In genomic region chr1:203669739-203670138, GRCh38 we compare ENCODE assay signal across 11 cellular contexts. TPM values are rescaled to one million over a fixed set of nuclear protein-coding genes. Genes with fewer than 3 reads are reported as not detected.
A peak's percentile ranks its signal among the peaks of the same experiment; 100 is the strongest.
DNase-seq lines count a peak whose midpoint lies in the region; ATAC-seq, FAIRE-seq and TF ChIP-seq lines count a peak whose summit lies in the region.
"Had no signal": no experiment of that assay in that cellular context is flagged by ENCODE, and none has a peak within 500 bp of the region (broad histone marks: within the 10 kb centered on the region; RNA-seq: fewer than 3 reads in every experiment).

No MANE protein-coding gene starts in this region.

- no peak overlapping the region for H2AK5ac ChIP-seq in trophoblast cell (ENCODE audit: low read length)

- WGBS in esophagus muscularis mucosa, result 52% methylated on average over 1 of the region's 1 CpG
- WGBS in trophoblast cell (ENCODE audit: extremely low coverage, insufficient coverage, insufficient read length), result no CpG with 5 or more reads among the region's 1 CpG

- H3K4me2 ChIP-seq in trophoblast cell (ENCODE audit: low read length), result no peak overlapping the region

- H2BK120ac ChIP-seq in trophoblast cell (ENCODE audit: insufficient read depth, low read length, poor library complexity), result no peak overlapping the region

- H3K4me3 Mint-ChIP-seq in activated CD4-positive, alpha-beta T cell treated with anti-CD3 and anti-CD28 coated beads, Interleukin-2, amount 10 ng/mL, durations not matched to agents 24 days and 14 days, result no peak overlapping the region
- H3K4me3 Mint-ChIP-seq: dendritic cell treated with granulocyte-macrophage colony-stimulating factor and Interleukin-4, amounts not matched to agents 40 ng/mL and 50 ng/mL, for 4 days had no signal

- H3K9ac ChIP-seq in trophoblast cell (ENCODE audit: low read length), result no peak overlapping the region

- no peak overlapping the region for H2BK12ac ChIP-seq in trophoblast cell (ENCODE audit: low read length)

- peaks cover 14% of the 10 kb centered on the region for H3K79me2 ChIP-seq in trophoblast cell (ENCODE audit: control insufficient read depth, insufficient read depth, low read length, poor library complexity)

- H3K14ac ChIP-seq in trophoblast cell (ENCODE audit: low read length), result no peak overlapping the region

- no peak for ATAC-seq in GM19328 (IDR thresholded peaks at IDR 0.05; ENCODE audit: unreplicated experiment)

- intact Hi-C loops in esophagus muscularis mucosa (cut with DNase I), result loop anchor here (5.0 kb wide), 1 partner anchor 37 kb away; no protein-coding TSS in a partner anchor
- intact Hi-C loops in activated CD4-positive, alpha-beta T cell treated with anti-CD3 and anti-CD28 coated beads, Interleukin-2, amount 10 ng/mL, durations not matched to agents 24 days and 14 days (cut with micrococcal nuclease), result loop anchor here (5.0 kb wide), 1 partner anchor 128 kb away; the partner anchor contains the start of genes ZBED6 and ZC3H11A

- H3K27ac Mint-ChIP-seq in activated CD4-positive, alpha-beta T cell treated with anti-CD3 and anti-CD28 coated beads, Interleukin-2, amount 10 ng/mL, durations not matched to agents 24 days and 14 days, result no peak overlapping the region
- H3K27ac Mint-ChIP-seq: dendritic cell treated with granulocyte-macrophage colony-stimulating factor and Interleukin-4, amounts not matched to agents 40 ng/mL and 50 ng/mL, for 4 days had no signal

- TF ChIP-seq EP300 in esophagus muscularis mucosa (IDR thresholded peaks at IDR 0.05), result no peak

- H3K27ac ChIP-seq in esophagus muscularis mucosa (replicated peaks in 1 of 4), result peak overlapping the region; percentile 81 to 95 (median 91)
- no peak overlapping the region for H3K27ac ChIP-seq in trophoblast cell (ENCODE audit: low read depth, low read length)

- no peak overlapping the region for H3K23ac ChIP-seq in trophoblast cell (ENCODE audit: low read length)

- no peak overlapping the region for H4K12ac ChIP-seq in trophoblast cell (ENCODE audit: low read depth, low read length)

- H3K36me3 ChIP-seq in esophagus muscularis mucosa (peaks cover 0 to 4% (median 0%) of the 10 kb centered on the region in 4 donors), trophoblast cell (ENCODE audit: control insufficient read depth in 1 of 2, insufficient read depth in 2 of 2, low read length in 2 of 2) (peaks cover 31 to 34% of the 10 kb centered on the region in 2 experiments)

- H3K36me3 Mint-ChIP-seq in activated CD4-positive, alpha-beta T cell treated with anti-CD3 and anti-CD28 coated beads, Interleukin-2, amount 10 ng/mL, durations not matched to agents 24 days and 14 days (ENCODE audit: low read depth), result peaks cover 22% of the 10 kb centered on the region

- no peak overlapping the region for H4K8ac ChIP-seq in trophoblast cell (ENCODE audit: low read depth, low read length)

- no peak overlapping the region for H4K91ac ChIP-seq in trophoblast cell (ENCODE audit: low read depth, low read length)

- no peaks in the 10 kb centered on the region for H3K79me1 ChIP-seq in trophoblast cell (ENCODE audit: low read length)

- no peak overlapping the region for H3K18ac ChIP-seq in trophoblast cell (ENCODE audit: low read length)

- H2BK5ac ChIP-seq in trophoblast cell (ENCODE audit: low read depth, low read length, poor library complexity), result no peak overlapping the region

- no peak for TF ChIP-seq CTCF in esophagus muscularis mucosa (IDR thresholded peaks at IDR 0.05)

- TF ChIP-seq POLR2A in esophagus muscularis mucosa (IDR thresholded peaks at IDR 0.05; ENCODE audit: low read depth), result no peak

- no peaks in the 10 kb centered on the region for H3K27me3 Mint-ChIP-seq in activated CD4-positive, alpha-beta T cell treated with anti-CD3 and anti-CD28 coated beads, Interleukin-2, amount 10 ng/mL, durations not matched to agents 24 days and 14 days
- H3K27me3 Mint-ChIP-seq: dendritic cell treated with granulocyte-macrophage colony-stimulating factor and Interleukin-4, amounts not matched to agents 40 ng/mL and 50 ng/mL, for 4 days had no signal

- H3K9me3 ChIP-seq in esophagus muscularis mucosa (no peaks in the 10 kb centered on the region), trophoblast cell (ENCODE audit: insufficient read depth, low read depth, low read length) (no peaks in the 10 kb centered on the region)

- H3K4me3 ChIP-seq in esophagus muscularis mucosa (no peak overlapping the region), trophoblast cell (ENCODE audit: low read depth, low read length) (no peak overlapping the region)

- no peaks in the 10 kb centered on the region for H3K9me3 Mint-ChIP-seq in activated CD4-positive, alpha-beta T cell treated with anti-CD3 and anti-CD28 coated beads, Interleukin-2, amount 10 ng/mL, durations not matched to agents 24 days and 14 days
- H3K9me3 Mint-ChIP-seq: dendritic cell treated with granulocyte-macrophage colony-stimulating factor and Interleukin-4, amounts not matched to agents 40 ng/mL and 50 ng/mL, for 4 days had no signal

- peak overlapping the region; percentile 33 for H3K4ac ChIP-seq in trophoblast cell (ENCODE audit: low read depth, low read length)

- peaks cover 58% of the 10 kb centered on the region for H3K4me1 Mint-ChIP-seq in activated CD4-positive, alpha-beta T cell treated with anti-CD3 and anti-CD28 coated beads, Interleukin-2, amount 10 ng/mL, durations not matched to agents 24 days and 14 days

- DNase-seq in COLO829 (ENCODE audit: low spot score) (peak; percentile 77), RCC 7860 (ENCODE audit: low spot score) (peak; percentile 80), esophagus muscularis mucosa (ENCODE audit: extremely low spot score) (no peak), trophoblast cell (no peak)
- no peak for DNase-seq in activated CD4-positive, alpha-beta T cell treated with anti-CD3 and anti-CD28 coated beads, Interleukin-2, amount 10 ng/mL, durations not matched to agents 24 days and 14 days
- no peak for DNase-seq in activated CD4-positive, alpha-beta T cell treated with anti-CD3 and anti-CD28 coated beads, Interleukin-2, amount 50 U/mL, for 4 hours
- no peak for DNase-seq in activated CD8-positive, alpha-beta memory T cell treated with anti-CD3 and anti-CD28 coated beads for 24 hours
- DNase-seq: DMS 273 treated with DMSO at 0.1 percent for 48 hours, NCI-H1436 had no signal

- H3K4me1 ChIP-seq in esophagus muscularis mucosa (peaks cover 96 to 100% (median 100%) of the 10 kb centered on the region in 4 donors), trophoblast cell (ENCODE audit: control insufficient read depth in 1 of 2, insufficient read depth in 2 of 2, low read length in 2 of 2) (peaks cover 38 to 49% of the 10 kb centered on the region in 2 experiments)

- no peak overlapping the region for H2AFZ ChIP-seq in trophoblast cell (ENCODE audit: insufficient read depth, low read length, poor library complexity)

- H3K27me3 ChIP-seq in esophagus muscularis mucosa, result no peaks in the 10 kb centered on the region
- no peaks in the 10 kb centered on the region for H3K27me3 ChIP-seq in trophoblast cell (ENCODE audit: insufficient read depth, low read length)

- peak; percentile 80 for FAIRE-seq in RCC 7860 (lab: Jason Lieb, UNC)

RNA-seq across cellular contexts. Expression of gene ATP2B4, which starts 43.1 kb away (rescaled TPM):
- 100 to 1,000 TPM; 177 to 395 (median 260) TPM for total RNA-seq in esophagus muscularis mucosa
- polyA plus RNA-seq in trophoblast cell (2013), result 278 and 279 TPM in 2 replicates
- total RNA-seq in activated CD4-positive, alpha-beta T cell treated with anti-CD3 and anti-CD28 coated beads, Interleukin-2, amount 10 ng/mL, durations not matched to agents 24 days and 14 days, result 32.7 and 33.5 TPM in 2 replicates

Comparison
In these comparisons a context has a peak if more than half of its experiments do, and no peak if none do; other contexts are left out.
1. DNase-seq: peak in COLO829 (single experiment) and RCC 7860 (single experiment); none in esophagus muscularis mucosa (single experiment), trophoblast cell (0 of 2), activated CD4-positive, alpha-beta T cell treated with anti-CD3 and anti-CD28 coated beads, Interleukin-2, amount 10 ng/mL, durations not matched to agents 24 days and 14 days (single experiment), activated CD4-positive, alpha-beta T cell treated with anti-CD3 and anti-CD28 coated beads, Interleukin-2, amount 50 U/mL, for 4 hours (0 of 2) and activated CD8-positive, alpha-beta memory T cell treated with anti-CD3 and anti-CD28 coated beads for 24 hours (single experiment).